Comparison of ENCODE assay signal across 8 cellular contexts in genomic region chr15:64845183-64845611, GRCh38. TPM values are rescaled to one million over a fixed set of nuclear protein-coding genes. Genes with fewer than 3 reads are reported as not detected.
DNase-seq lines count a peak whose midpoint lies in the region; ATAC-seq and TF ChIP-seq lines count a peak whose summit lies in the region.

No MANE protein-coding gene starts in this region.

- peak overlapping the region; percentile 74 for H3K4me3 ChIP-seq in lower lobe of right lung
- H3K4me3 ChIP-seq in tibial nerve = peak overlapping the region; percentile 10 to 91 (median 81)

- TF ChIP-seq EP300 in tibial nerve (IDR thresholded peaks at IDR 0.05) = peak in 1 of 2 donors; percentile 40

- no peak for DNase-seq in activated CD4-positive, alpha-beta T cell treated with anti-CD3 and anti-CD28 coated beads, Interleukin-2, amount 10 ng/mL, durations not matched to agents 7 days and 5 days
- DNase-seq in activated CD4-positive, alpha-beta T cell treated with anti-CD3 and anti-CD28 coated beads for 4 hours = no peak
- DNase-seq in astrocyte of the hippocampus (ENCODE audit: low read depth, low spot score) (peak; percentile 36), lower lobe of right lung (no peak), tibial nerve (ENCODE audit: low spot score in 2 of 2) (peak in 1 of 2 donors; percentile 53), NCI-H82 (lab: John Stamatoyannopoulos, UW) (no peak)

- H3K27ac Mint-ChIP-seq in activated CD4-positive, alpha-beta T cell treated with anti-CD3 and anti-CD28 coated beads, Interleukin-2, amount 10 ng/mL, durations not matched to agents 7 days and 5 days = peak overlapping the region; percentile 84

- H3K27ac ChIP-seq in lower lobe of right lung = peak overlapping the region; percentile 92
- peak overlapping the region; percentile 80 to 99 (median 96) for H3K27ac ChIP-seq in tibial nerve

- H3K4me3 Mint-ChIP-seq in activated CD4-positive, alpha-beta T cell treated with anti-CD3 and anti-CD28 coated beads, Interleukin-2, amount 10 ng/mL, durations not matched to agents 7 days and 5 days = peak overlapping the region; percentile 94

- TF ChIP-seq CTCF in lower lobe of right lung (IDR thresholded peaks at IDR 0.05) (no peak), tibial nerve (IDR thresholded peaks at IDR 0.05) (no peak)

- CTCF ChIA-PET in activated CD4-positive, alpha-beta T cell treated with anti-CD3 and anti-CD28 coated beads, Interleukin-2, amount 10 ng/mL, durations not matched to agents 7 days and 5 days (lab: Charles Lee) = interaction anchor here (0.7 to 2.2 kb wide), 7 partner anchors 10 to 99 kb away, joined by 3 to 9 read pairs (median 3); no protein-coding TSS in a partner anchor

- H3K4me1 Mint-ChIP-seq in activated CD4-positive, alpha-beta T cell treated with anti-CD3 and anti-CD28 coated beads, Interleukin-2, amount 10 ng/mL, durations not matched to agents 7 days and 5 days = peaks cover 60% of the 10 kb centered on the region

- TF ChIP-seq POLR2A in tibial nerve (IDR thresholded peaks at IDR 0.05) = peak in 1 of 2 donors; percentile 18

- no peak for ATAC-seq in lower lobe of right lung
- ATAC-seq in HG03354 (IDR thresholded peaks at IDR 0.05; ENCODE audit: poor library complexity, severe bottlenecking, unreplicated experiment) = no peak
- ATAC-seq in HG02840 (IDR thresholded peaks at IDR 0.05; ENCODE audit: low FRiP score, unreplicated experiment) = no peak

- intact Hi-C loops in lower lobe of right lung (cut with DNase I) = no loop called here

- H3K27me3 ChIP-seq in lower lobe of right lung (ENCODE audit: low read depth) = no peaks in the 10 kb centered on the region
- H3K27me3 ChIP-seq in tibial nerve = no peaks in the 10 kb centered on the region

- H3K27me3 Mint-ChIP-seq in activated CD4-positive, alpha-beta T cell treated with anti-CD3 and anti-CD28 coated beads, Interleukin-2, amount 10 ng/mL, durations not matched to agents 7 days and 5 days = no peaks in the 10 kb centered on the region

- no peaks in the 10 kb centered on the region for H3K9me3 Mint-ChIP-seq in activated CD4-positive, alpha-beta T cell treated with anti-CD3 and anti-CD28 coated beads, Interleukin-2, amount 10 ng/mL, durations not matched to agents 7 days and 5 days

- POLR2A ChIA-PET in activated CD4-positive, alpha-beta T cell treated with anti-CD3 and anti-CD28 coated beads, Interleukin-2, amount 10 ng/mL, durations not matched to agents 7 days and 5 days (lab: Charles Lee) = no interaction called here

- H3K9me3 ChIP-seq in lower lobe of right lung = no peaks in the 10 kb centered on the region
- H3K9me3 ChIP-seq in tibial nerve = no peaks in the 10 kb centered on the region

- 0 to 3% methylated on average over 2 of the region's 2 CpGs for WGBS in tibial nerve, 2 donors

- H3K36me3 Mint-ChIP-seq in activated CD4-positive, alpha-beta T cell treated with anti-CD3 and anti-CD28 coated beads, Interleukin-2, amount 10 ng/mL, durations not matched to agents 7 days and 5 days (ENCODE audit: low read depth) = peaks cover 23% of the 10 kb centered on the region

- H3K36me3 ChIP-seq in lower lobe of right lung (peaks cover 28% of the 10 kb centered on the region), tibial nerve (peaks cover 0 to 20% (median 11%) of the 10 kb centered on the region in 3 donors)

- peaks cover 73% of the 10 kb centered on the region for H3K4me1 ChIP-seq in lower lobe of right lung
- peaks cover 0 to 77% (median 54%) of the 10 kb centered on the region in 4 donors for H3K4me1 ChIP-seq in tibial nerve

RNA-seq across cellular contexts. Expression of gene PLEKHO2, which starts 3.5 kb away (rescaled TPM):
- 10 to 100 TPM; 25.4 to 27.6 TPM for total RNA-seq in activated CD4-positive, alpha-beta T cell treated with anti-CD3 and anti-CD28 coated beads, Interleukin-2, amount 10 ng/mL, durations not matched to agents 7 days and 5 days
- total RNA-seq in lower lobe of right lung = 68.3 TPM
- total RNA-seq in tibial nerve = 10 to 100 TPM; 40.8 to 69.9 (median 60.2) TPM

RNA-seq across cellular contexts. Expression of gene PIF1, which starts 19.8 kb away (rescaled TPM):
- total RNA-seq in activated CD4-positive, alpha-beta T cell treated with anti-CD3 and anti-CD28 coated beads, Interleukin-2, amount 10 ng/mL, durations not matched to agents 7 days and 5 days = 10 to 100 TPM; 56.8 to 66.1 TPM
- 1.4 TPM for total RNA-seq in lower lobe of right lung
- 1 to 10 TPM in 2 of 4 donors, under 1 TPM in 1, not detected in 1; 0.39 to 2.4 (median 1.1) TPM for total RNA-seq in tibial nerve

Comparison
In these comparisons a context has a peak if more than half of its experiments do, and no peak if none do; other contexts are left out.
1. RNA of gene PIF1, which starts 19.8 kb away (total RNA-seq): 56.8 to 66.1 TPM in activated CD4-positive, alpha-beta T cell treated with anti-CD3 and anti-CD28 coated beads, Interleukin-2, amount 10 ng/mL, durations not matched to agents 7 days and 5 days; 1.4 TPM in lower lobe of right lung (single experiment) and 0.39 to 2.4 TPM in tibial nerve; every median in the first group is over 10 times any median in the second.